In the genomic region with DNA sequence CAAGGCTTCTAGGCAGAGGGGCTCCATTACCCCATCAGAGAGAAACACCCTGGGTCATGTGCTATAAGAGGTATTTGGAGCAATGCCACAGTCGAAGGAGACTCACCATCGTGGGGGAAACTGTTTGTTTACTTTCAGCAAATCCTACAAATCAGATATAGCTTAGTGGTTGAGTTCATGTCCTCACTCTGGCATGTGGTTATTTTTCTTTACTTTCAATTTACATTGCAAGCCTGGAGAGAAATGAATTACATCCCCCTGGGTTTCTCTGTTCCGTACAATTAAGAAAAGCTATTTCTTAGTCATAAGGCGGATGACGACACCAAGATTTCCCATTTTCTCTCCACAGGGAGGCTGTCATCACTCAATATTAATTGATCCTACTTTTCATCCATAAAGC, we compare ENCODE assay signal across 2 cellular contexts.
TF ChIP-seq lines count a peak whose summit lies in the region.

No MANE protein-coding gene starts in this region.

TF ChIP-seq in SK-N-SH, 30 proteins besides CTCF, POLR2A, EP300 and RAD21 (continued from another document):
- TF ChIP-seq REST (IDR thresholded peaks at IDR 0.05; ENCODE audit: low read depth, low read length) (no peak), NFIC (IDR thresholded peaks at IDR 0.05; ENCODE audit: borderline replicate concordance) (0 out of 2 replicates have a peak, but pooled peaks have one; percentile 17), EZH2phosphoT487 (IDR thresholded peaks at IDR 0.05; ENCODE audit: borderline replicate concordance, low read depth) (no peak), RXRA (IDR thresholded peaks at IDR 0.05; ENCODE audit: borderline replicate concordance, low read depth) (peak; percentile 52; the same call in 1 of the 2 replicates), NRF1 (IDR thresholded peaks at IDR 0.05; ENCODE audit: low read depth, low read length) (no peak), FOXJ3 (CRISPR knock-in tag; IDR thresholded peaks at IDR 0.05) (no peak), TAF1 (IDR thresholded peaks at IDR 0.05; ENCODE audit: borderline replicate concordance, low read depth, low read length) (no peak), FOSL2 (IDR thresholded peaks at IDR 0.05; ENCODE audit: borderline replicate concordance, low read depth) (0 out of 2 replicates have a peak, but pooled peaks have one; percentile 5), GATA2 (CRISPR knock-in tag; IDR thresholded peaks at IDR 0.05) (no peak), TCF12 (IDR thresholded peaks at IDR 0.05) (0 out of 2 replicates have a peak, but pooled peaks have one; percentile 14), ZBTB33 (IDR thresholded peaks at IDR 0.05; ENCODE audit: borderline replicate concordance, low read depth) (no peak), RFX5 (IDR thresholded peaks at IDR 0.05; ENCODE audit: low read length) (no peak)
- TF ChIP-seq, protein P1, sequence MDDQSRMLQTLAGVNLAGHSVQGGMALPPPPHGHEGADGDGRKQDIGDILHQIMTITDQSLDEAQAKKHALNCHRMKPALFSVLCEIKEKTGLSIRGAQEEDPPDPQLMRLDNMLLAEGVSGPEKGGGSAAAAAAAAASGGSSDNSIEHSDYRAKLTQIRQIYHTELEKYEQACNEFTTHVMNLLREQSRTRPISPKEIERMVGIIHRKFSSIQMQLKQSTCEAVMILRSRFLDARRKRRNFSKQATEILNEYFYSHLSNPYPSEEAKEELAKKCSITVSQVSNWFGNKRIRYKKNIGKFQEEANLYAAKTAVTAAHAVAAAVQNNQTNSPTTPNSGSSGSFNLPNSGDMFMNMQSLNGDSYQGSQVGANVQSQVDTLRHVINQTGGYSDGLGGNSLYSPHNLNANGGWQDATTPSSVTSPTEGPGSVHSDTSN (IDR thresholded peaks at IDR 0.05) = no peak

TF ChIP-seq in GM23338, 12 proteins besides CTCF, POLR2A, EP300 and RAD21:
- TF ChIP-seq, protein P2, sequence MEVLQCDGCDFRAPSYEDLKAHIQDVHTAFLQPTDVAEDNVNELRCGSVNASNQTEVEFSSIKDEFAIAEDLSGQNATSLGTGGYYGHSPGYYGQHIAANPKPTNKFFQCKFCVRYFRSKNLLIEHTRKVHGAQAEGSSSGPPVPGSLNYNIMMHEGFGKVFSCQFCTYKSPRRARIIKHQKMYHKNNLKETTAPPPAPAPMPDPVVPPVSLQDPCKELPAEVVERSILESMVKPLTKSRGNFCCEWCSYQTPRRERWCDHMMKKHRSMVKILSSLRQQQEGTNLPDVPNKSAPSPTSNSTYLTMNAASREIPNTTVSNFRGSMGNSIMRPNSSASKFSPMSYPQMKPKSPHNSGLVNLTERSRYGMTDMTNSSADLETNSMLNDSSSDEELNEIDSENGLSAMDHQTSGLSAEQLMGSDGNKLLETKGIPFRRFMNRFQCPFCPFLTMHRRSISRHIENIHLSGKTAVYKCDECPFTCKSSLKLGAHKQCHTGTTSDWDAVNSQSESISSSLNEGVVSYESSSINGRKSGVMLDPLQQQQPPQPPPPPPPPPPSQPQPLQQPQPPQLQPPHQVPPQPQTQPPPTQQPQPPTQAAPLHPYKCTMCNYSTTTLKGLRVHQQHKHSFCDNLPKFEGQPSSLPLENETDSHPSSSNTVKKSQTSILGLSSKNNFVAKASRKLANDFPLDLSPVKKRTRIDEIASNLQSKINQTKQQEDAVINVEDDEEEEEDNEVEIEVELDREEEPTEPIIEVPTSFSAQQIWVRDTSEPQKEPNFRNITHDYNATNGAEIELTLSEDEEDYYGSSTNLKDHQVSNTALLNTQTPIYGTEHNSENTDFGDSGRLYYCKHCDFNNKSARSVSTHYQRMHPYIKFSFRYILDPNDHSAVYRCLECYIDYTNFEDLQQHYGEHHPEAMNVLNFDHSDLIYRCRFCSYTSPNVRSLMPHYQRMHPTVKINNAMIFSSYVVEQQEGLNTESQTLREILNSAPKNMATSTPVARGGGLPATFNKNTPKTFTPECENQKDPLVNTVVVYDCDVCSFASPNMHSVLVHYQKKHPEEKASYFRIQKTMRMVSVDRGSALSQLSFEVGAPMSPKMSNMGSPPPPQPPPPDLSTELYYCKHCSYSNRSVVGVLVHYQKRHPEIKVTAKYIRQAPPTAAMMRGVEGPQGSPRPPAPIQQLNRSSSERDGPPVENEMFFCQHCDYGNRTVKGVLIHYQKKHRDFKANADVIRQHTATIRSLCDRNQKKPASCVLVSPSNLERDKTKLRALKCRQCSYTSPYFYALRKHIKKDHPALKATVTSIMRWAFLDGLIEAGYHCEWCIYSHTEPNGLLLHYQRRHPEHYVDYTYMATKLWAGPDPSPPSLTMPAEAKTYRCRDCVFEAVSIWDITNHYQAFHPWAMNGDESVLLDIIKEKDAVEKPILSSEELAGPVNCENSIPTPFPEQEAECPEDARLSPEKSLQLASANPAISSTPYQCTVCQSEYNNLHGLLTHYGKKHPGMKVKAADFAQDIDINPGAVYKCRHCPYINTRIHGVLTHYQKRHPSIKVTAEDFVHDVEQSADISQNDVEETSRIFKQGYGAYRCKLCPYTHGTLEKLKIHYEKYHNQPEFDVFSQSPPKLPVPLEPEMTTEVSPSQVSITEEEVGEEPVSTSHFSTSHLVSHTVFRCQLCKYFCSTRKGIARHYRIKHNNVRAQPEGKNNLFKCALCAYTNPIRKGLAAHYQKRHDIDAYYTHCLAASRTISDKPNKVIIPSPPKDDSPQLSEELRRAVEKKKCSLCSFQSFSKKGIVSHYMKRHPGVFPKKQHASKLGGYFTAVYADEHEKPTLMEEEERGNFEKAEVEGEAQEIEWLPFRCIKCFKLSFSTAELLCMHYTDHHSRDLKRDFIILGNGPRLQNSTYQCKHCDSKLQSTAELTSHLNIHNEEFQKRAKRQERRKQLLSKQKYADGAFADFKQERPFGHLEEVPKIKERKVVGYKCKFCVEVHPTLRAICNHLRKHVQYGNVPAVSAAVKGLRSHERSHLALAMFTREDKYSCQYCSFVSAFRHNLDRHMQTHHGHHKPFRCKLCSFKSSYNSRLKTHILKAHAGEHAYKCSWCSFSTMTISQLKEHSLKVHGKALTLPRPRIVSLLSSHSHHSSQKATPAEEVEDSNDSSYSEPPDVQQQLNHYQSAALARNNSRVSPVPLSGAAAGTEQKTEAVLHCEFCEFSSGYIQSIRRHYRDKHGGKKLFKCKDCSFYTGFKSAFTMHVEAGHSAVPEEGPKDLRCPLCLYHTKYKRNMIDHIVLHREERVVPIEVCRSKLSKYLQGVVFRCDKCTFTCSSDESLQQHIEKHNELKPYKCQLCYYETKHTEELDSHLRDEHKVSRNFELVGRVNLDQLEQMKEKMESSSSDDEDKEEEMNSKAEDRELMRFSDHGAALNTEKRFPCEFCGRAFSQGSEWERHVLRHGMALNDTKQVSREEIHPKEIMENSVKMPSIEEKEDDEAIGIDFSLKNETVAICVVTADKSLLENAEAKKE (CRISPR knock-in tag; IDR thresholded peaks at IDR 0.05) = no peak
- TF ChIP-seq CREB1 (CRISPR knock-in tag; IDR thresholded peaks at IDR 0.05; ENCODE audit: low read depth) (no peak), EZH2phosphoT487 (IDR thresholded peaks at IDR 0.05; ENCODE audit: unreplicated experiment) (no peak), ZNF114 (CRISPR knock-in tag; IDR thresholded peaks at IDR 0.05) (no peak), ETS1 (IDR thresholded peaks at IDR 0.05) (no peak), JUNB (IDR thresholded peaks at IDR 0.05; ENCODE audit: unreplicated experiment) (no peak), EZH2 (IDR thresholded peaks at IDR 0.05; ENCODE audit: low read depth, unreplicated experiment) (no peak), ZNF331 (CRISPR knock-in tag; IDR thresholded peaks at IDR 0.05; ENCODE audit: low read depth) (no peak), POLR2AphosphoS5 (IDR thresholded peaks at IDR 0.05; ENCODE audit: low read depth) (no peak), REST (IDR thresholded peaks at IDR 0.05; ENCODE audit: unreplicated experiment) (no peak), NANOG (IDR thresholded peaks at IDR 0.05; ENCODE audit: borderline replicate concordance) (no peak), STAT1 (IDR thresholded peaks at IDR 0.05; ENCODE audit: unreplicated experiment) (no peak)
